Comparison of ENCODE assay signal across 14 cellular contexts in genomic region chr14:59208224-59208814, GRCh38. TPM values are rescaled to one million over a fixed set of nuclear protein-coding genes. Genes with fewer than 3 reads are reported as not detected.
DNase-seq lines count a peak whose midpoint lies in the region; ATAC-seq, FAIRE-seq and TF ChIP-seq lines count a peak whose summit lies in the region.
"Had no signal": no experiment of that assay in that cellular context is flagged by ENCODE, and none has a peak within 500 bp of the region (broad histone marks: within the 10 kb centered on the region; RNA-seq: fewer than 3 reads in every experiment).

No MANE protein-coding gene starts in this region.

- CTCF ChIA-PET in K562 (lab: Yijun Ruan, JAX; ENCODE audit: low intra/inter-chr PET ratio), result no interaction called here

- no peak for TF ChIP-seq EP300 in K562 (IDR thresholded peaks at IDR 0.05; ENCODE audit: low read length)

- TF ChIP-seq POLR2A in K562 (conservative IDR thresholded peaks at IDR 0.05) (no peak), adrenal gland (IDR thresholded peaks at IDR 0.05) (no peak)

- TF ChIP-seq CTCF in K562 (IDR thresholded peaks at IDR 0.05 in 2 of 3, conservative IDR thresholded peaks at IDR 0.05 in 1 of 3; ENCODE audit: insufficient read depth in 2 of 3, low read depth in 1 of 3, low read length in 3 of 3) (no peak), osteoblast (IDR thresholded peaks at IDR 0.05; ENCODE audit: extremely low read depth, low read depth, low read length) (no peak), adrenal gland (IDR thresholded peaks at IDR 0.05) (no peak)

- ATAC-seq in GM19035 (IDR thresholded peaks at IDR 0.05; ENCODE audit: unreplicated experiment), result peak; percentile 66
- ATAC-seq in K562, result peak; percentile 45; the same call in 2 of the 3 replicates
- no peak for ATAC-seq in GM21717 (IDR thresholded peaks at IDR 0.05; ENCODE audit: unreplicated experiment)
- ATAC-seq: body of pancreas; naive thymus-derived CD4-positive, alpha-beta T cell had no signal

- no peaks in the 10 kb centered on the region for H3K9me1 ChIP-seq in K562 (ENCODE audit: control insufficient read depth, insufficient read depth, low read length)

- no peak for TF ChIP-seq RAD21 in K562 (CRISPR knock-in tag; conservative IDR thresholded peaks at IDR 0.05 in 1 of 2, IDR thresholded peaks at IDR 0.05 in 1 of 2)

- no peaks in the 10 kb centered on the region for H3K79me2 ChIP-seq in K562 (ENCODE audit: control insufficient read depth, insufficient read depth, low read length)
- H3K79me2 ChIP-seq in osteoblast (ENCODE audit: insufficient read depth, low read length), result peaks cover 17% of the 10 kb centered on the region

- H3K36me3 ChIP-seq in K562 (ENCODE audit: control insufficient read depth, insufficient read depth, low read length) (no peaks in the 10 kb centered on the region), osteoblast (ENCODE audit: insufficient read depth, low read length) (no peaks in the 10 kb centered on the region), adrenal gland (replicated peaks in 1 of 2) (no peaks in the 10 kb centered on the region)

- H3K9me3 ChIP-seq in K562 (replicated peaks; ENCODE audit: control insufficient read depth, insufficient read depth, low read depth, low read length), result no peaks in the 10 kb centered on the region
- no peaks in the 10 kb centered on the region for H3K9me3 ChIP-seq in osteoblast (ENCODE audit: low read depth, low read length)
- H3K9me3 ChIP-seq in adrenal gland (replicated peaks in 1 of 3), result no peaks in the 10 kb centered on the region
- H3K9me3 ChIP-seq: body of pancreas had no signal

- DNase-seq in HS-27A (ENCODE audit: low read depth) (peak; percentile 66), K562 (ENCODE audit: extremely low read depth in 1 of 4, low spot score in 3 of 4) (peak in 3 of 4 experiments; percentile 11 to 23 (median 14)), osteoblast (ENCODE audit: insufficient read length, low spot score, missing footprints) (peak; percentile 88), posterior vena cava (ENCODE audit: low spot score) (no peak), adrenal gland (no peak), activated gamma-delta T cell treated with Interleukin-2 at 50 U/mL for 16 hours (no peak)
- DNase-seq: activated T-cell treated with anti-CD3 and anti-CD28 coated beads for 4 hours; body of pancreas; naive thymus-derived CD4-positive, alpha-beta T cell; NCI-H2171 treated with DMSO at 0.1 percent for 48 hours; OCI-M1; small intestine had no signal

- POLR2A ChIA-PET in K562 (lab: Yijun Ruan, JAX), result interaction anchor here (0.7 kb wide), 1 partner anchor 66 kb away, joined by 3 read pairs; no protein-coding TSS in a partner anchor

- FAIRE-seq in K562 (lab: Jason Lieb, UNC), result peak; percentile 56
- FAIRE-seq: small intestine had no signal

- no TSS peak for BruUV-seq in K562 (replicated peaks; lab: Mats Ljungman, UMichigan)

- H3K27ac ChIP-seq in K562 (ENCODE audit: extremely low read depth, low read depth, low read length) (no peak overlapping the region), osteoblast (ENCODE audit: low read depth, low read length) (peak overlapping the region; percentile 2), adrenal gland (no peak overlapping the region)
- H3K27ac ChIP-seq: body of pancreas had no signal

- WGBS in K562 (ENCODE audit: insufficient coverage, low coverage, missing lambda C conversion rate), result 42% methylated on average over 6 of the region's 6 CpGs
- WGBS in adrenal gland, 4 donors, result 94 to 98% (median 96%) methylated on average over 6 of the region's 6 CpGs

- no peak overlapping the region for H2AFZ ChIP-seq in K562 (ENCODE audit: low read depth, low read length)
- H2AFZ ChIP-seq in osteoblast (ENCODE audit: low read length), result peak overlapping the region; percentile 1

- intact Hi-C loops in K562 (cut with micrococcal nuclease) (no loop called here), posterior vena cava (cut with DNase I) (no loop called here), adrenal gland (cut with DNase I) (no loop called here)

- in situ Hi-C loops in K562 (cut with MboI), result no loop called here

- H3K4me3 ChIP-seq in K562, result no peak overlapping the region
- no peak overlapping the region for H3K4me3 ChIP-seq in osteoblast (ENCODE audit: insufficient read depth, low read length)
- H3K4me3 ChIP-seq in adrenal gland, result no peak overlapping the region
- H3K4me3 ChIP-seq: body of pancreas had no signal

- H3K4me1 ChIP-seq in K562 (replicated peaks in 1 of 2; ENCODE audit: control insufficient read depth in 2 of 2, insufficient read depth in 2 of 2, low read length in 2 of 2) (no peaks in the 10 kb centered on the region), osteoblast (ENCODE audit: insufficient read depth, low read length) (peaks cover 1% of the 10 kb centered on the region), adrenal gland (replicated peaks in 1 of 2) (peaks cover 3 to 22% of the 10 kb centered on the region in 2 donors)

- H4K20me1 ChIP-seq in K562 (replicated peaks; ENCODE audit: control insufficient read depth, insufficient read depth, low read length), result no peaks in the 10 kb centered on the region
- no peaks in the 10 kb centered on the region for H4K20me1 ChIP-seq in osteoblast (ENCODE audit: insufficient read depth, low read length)

- H3K4me2 ChIP-seq in K562 (ENCODE audit: insufficient read depth, low read length), result no peak overlapping the region; the same call in 1 of the 2 replicates
- peak overlapping the region; percentile 8 for H3K4me2 ChIP-seq in osteoblast (ENCODE audit: insufficient read depth, low read length)

- H3K27me3 ChIP-seq in K562 (ENCODE audit: control insufficient read depth in 2 of 2, insufficient read depth in 2 of 2, low read length in 2 of 2) (no peaks in the 10 kb centered on the region), osteoblast (ENCODE audit: insufficient read depth, low read length) (no peaks in the 10 kb centered on the region), adrenal gland (no peaks in the 10 kb centered on the region)
- H3K27me3 ChIP-seq: body of pancreas had no signal

- no peak overlapping the region for H3K9ac ChIP-seq in K562 (ENCODE audit: insufficient read depth in 1 of 2, low read depth in 2 of 2, low read length in 2 of 2)

TF ChIP-seq in K562, 482 proteins besides CTCF, POLR2A, EP300 and RAD21 (continues in another document):
- TF ChIP-seq SMAD3 (CRISPR knock-in tag; conservative IDR thresholded peaks at IDR 0.05) (no peak), CCNT2 (IDR thresholded peaks at IDR 0.05; ENCODE audit: borderline replicate concordance, extremely low read depth, insufficient read length, low read depth, low read length) (no peak), ATF3 (IDR thresholded peaks at IDR 0.05) (peak; percentile 40), ATF3 (CRISPR knock-in tag; conservative IDR thresholded peaks at IDR 0.05) (no peak), FOSL1 (tag; conservative IDR thresholded peaks at IDR 0.05) (0 out of 2 replicates have a peak, but pooled peaks have one; percentile 28), HOXB6 (CRISPR knock-in tag; IDR thresholded peaks at IDR 0.05; ENCODE audit: borderline replicate concordance) (no peak)
- TF ChIP-seq, protein P1, sequence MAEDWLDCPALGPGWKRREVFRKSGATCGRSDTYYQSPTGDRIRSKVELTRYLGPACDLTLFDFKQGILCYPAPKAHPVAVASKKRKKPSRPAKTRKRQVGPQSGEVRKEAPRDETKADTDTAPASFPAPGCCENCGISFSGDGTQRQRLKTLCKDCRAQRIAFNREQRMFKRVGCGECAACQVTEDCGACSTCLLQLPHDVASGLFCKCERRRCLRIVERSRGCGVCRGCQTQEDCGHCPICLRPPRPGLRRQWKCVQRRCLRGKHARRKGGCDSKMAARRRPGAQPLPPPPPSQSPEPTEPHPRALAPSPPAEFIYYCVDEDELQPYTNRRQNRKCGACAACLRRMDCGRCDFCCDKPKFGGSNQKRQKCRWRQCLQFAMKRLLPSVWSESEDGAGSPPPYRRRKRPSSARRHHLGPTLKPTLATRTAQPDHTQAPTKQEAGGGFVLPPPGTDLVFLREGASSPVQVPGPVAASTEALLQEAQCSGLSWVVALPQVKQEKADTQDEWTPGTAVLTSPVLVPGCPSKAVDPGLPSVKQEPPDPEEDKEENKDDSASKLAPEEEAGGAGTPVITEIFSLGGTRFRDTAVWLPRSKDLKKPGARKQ (CRISPR knock-in tag; IDR thresholded peaks at IDR 0.05), result no peak

RNA-seq across cellular contexts. Expression of gene DAAM1, which starts 19.9 kb away (rescaled TPM):
- 14.8 and 51.6 TPM in 2 replicates for total RNA-seq in K562 (2011; cell fraction: chromatin; rRNA removed; ENCODE audit: low replicate concordance)
- total RNA-seq in K562 (2011; cell fraction: nucleolus; rRNA removed), result 7.2 and 11.1 TPM in 2 replicates
- total RNA-seq in K562 (2011; cell fraction: nucleoplasm; rRNA removed), result 19.7 and 34.7 TPM in 2 replicates
- total RNA-seq in K562 (2014; rRNA removed) (3.0 and 4.3 TPM in 2 replicates), K562 (2014; rRNA removed; fragmentation: Illumina TruSeq; extraction: Trizol) (6.7 and 10.9 TPM in 2 replicates), K562 (2015; rRNA removed; fragmentation: Illumina TruSeq; extraction: Trizol) (4.6 and 5.5 TPM in 2 replicates), K562 (2021) (10.5 and 11.6 TPM in 2 replicates), osteoblast (19.5 and 24.2 TPM in 2 replicates), posterior vena cava (10 to 100 TPM; 73.7 TPM), adrenal gland (10 to 100 TPM; 13.0 to 37.4 (median 27.7) TPM)
- polyA plus RNA-seq in K562 (2011; rRNA removed) (8.4 and 10.5 TPM in 2 replicates), K562 (2014; fragmentation: Illumina TruSeq; extraction: Trizol) (8.2 and 10.6 TPM in 2 replicates), K562 (2014; fragmentation: Nextera tagmentation; extraction: Ambion mirVana) (1 to 10 TPM; 3.6 to 6.3 TPM), K562 (2014; rRNA removed) (5.0 and 7.0 TPM in 2 replicates), adrenal gland (10 to 100 TPM in 2 of 3 donors, 1 to 10 TPM in 1; 7.4 to 19.5 (median 13.9) TPM)
- polyA plus RNA-seq in K562 (2011; cell fraction: cytosol; rRNA removed), result 1.2 and 3.4 TPM in 2 replicates
- polyA plus RNA-seq in K562 (2011; cell fraction: nucleus; rRNA removed), result 5.4 and 10.2 TPM in 2 replicates
- 3.9 and 5.9 TPM in 2 replicates for polyA plus RNA-seq in K562 (2012)
- polyA minus RNA-seq in K562 (2011; rRNA and poly(A)+ RNA removed), result 38.4 and 55.9 TPM in 2 replicates
- polyA minus RNA-seq in K562 (2011; cell fraction: cytosol; rRNA and poly(A)+ RNA removed), result 3.5 and 3.6 TPM in 2 replicates
- 20.7 and 36.2 TPM in 2 replicates for polyA minus RNA-seq in K562 (2011; cell fraction: nucleus; rRNA and poly(A)+ RNA removed)

Comparison
In these comparisons a context has a peak if more than half of its experiments do, and no peak if none do; other contexts are left out.
1. DNase-seq: peak in HS-27A (single experiment), K562 (3 of 4) and osteoblast (single experiment); none in posterior vena cava (single experiment), adrenal gland (0 of 7) and activated gamma-delta T cell treated with Interleukin-2 at 50 U/mL for 16 hours (single experiment).